Comparison of ENCODE assay signal across 8 cellular contexts in genomic region chr3:38039899-38040261, GRCh38. TPM values are rescaled to one million over a fixed set of nuclear protein-coding genes. Genes with fewer than 3 reads are reported as not detected.
DNase-seq lines count a peak whose midpoint lies in the region; ATAC-seq and TF ChIP-seq lines count a peak whose summit lies in the region.

No MANE protein-coding gene starts in this region.

- peak overlapping the region; percentile 92 to 97 (median 92) for H3K27ac Mint-ChIP-seq in CD4-positive, CD25-positive, alpha-beta regulatory T cell
- peak overlapping the region; percentile 93 for H3K27ac Mint-ChIP-seq in activated CD4-positive, alpha-beta memory T cell treated with anti-CD3 and anti-CD28 coated beads for 36 hours
- peak overlapping the region; percentile 92 to 95 for H3K27ac Mint-ChIP-seq in natural killer cell treated with Interleukin-12 subunit alpha and Interleukin-12 subunit beta and Interleukin-15 and Interleukin-18, amount 100 ng/mL, for 72 hours

- TF ChIP-seq CTCF in fibroblast of mammary gland (conservative IDR thresholded peaks at IDR 0.05; ENCODE audit: control insufficient read depth, insufficient read depth, low read depth, low read length): peak; percentile 22

- no peak overlapping the region for H4K8ac ChIP-seq in neuronal stem cell (ENCODE audit: low read depth, low read length)

- no peaks in the 10 kb centered on the region for H3K9me3 ChIP-seq in CD4-positive, CD25-positive, alpha-beta regulatory T cell (ENCODE audit: control insufficient read depth in 2 of 2, low read length in 2 of 2)
- H3K9me3 ChIP-seq in HUES48 (ENCODE audit: control insufficient read depth, insufficient read depth, low read length) (no peaks in the 10 kb centered on the region), aorta (ENCODE audit: control insufficient read depth, low read length) (no peaks in the 10 kb centered on the region), neuronal stem cell (replicated peaks in 1 of 2; ENCODE audit: control insufficient read depth in 2 of 2, insufficient read depth in 1 of 2, low read depth in 1 of 2, low read length in 2 of 2) (no peaks in the 10 kb centered on the region)

- H2BK12ac ChIP-seq in neuronal stem cell (ENCODE audit: low read length): no peak overlapping the region

- H3K14ac ChIP-seq in neuronal stem cell (ENCODE audit: low read length): no peak overlapping the region

- no peak overlapping the region for H2BK120ac ChIP-seq in neuronal stem cell (ENCODE audit: low read depth, low read length)

- H3K9me3 Mint-ChIP-seq in CD4-positive, CD25-positive, alpha-beta regulatory T cell: peaks cover 0 to 8% (median 0%) of the 10 kb centered on the region in 7 donors
- H3K9me3 Mint-ChIP-seq in activated CD4-positive, alpha-beta memory T cell treated with anti-CD3 and anti-CD28 coated beads for 36 hours: peaks cover 11% of the 10 kb centered on the region
- H3K9me3 Mint-ChIP-seq in natural killer cell treated with Interleukin-12 subunit alpha and Interleukin-12 subunit beta and Interleukin-15 and Interleukin-18, amount 100 ng/mL, for 72 hours: peaks cover 11% of the 10 kb centered on the region

- 21 to 22% methylated on average over 11 of the region's 11 CpGs for WGBS in aorta, 2 donors
- no CpG with 5 or more reads among the region's 11 CpGs for WGBS in neuronal stem cell (ENCODE audit: extremely low coverage in 2 of 2, insufficient read length in 2 of 2, insufficient replicate concordance in 1 of 2), 2 donors

- H3K79me1 ChIP-seq in neuronal stem cell (ENCODE audit: low read depth, low read length): no peaks in the 10 kb centered on the region

- peaks cover 17% of the 10 kb centered on the region for H3K27me3 Mint-ChIP-seq in CD4-positive, CD25-positive, alpha-beta regulatory T cell
- no peaks in the 10 kb centered on the region for H3K27me3 Mint-ChIP-seq in activated CD4-positive, alpha-beta memory T cell treated with anti-CD3 and anti-CD28 coated beads for 36 hours
- H3K27me3 Mint-ChIP-seq in natural killer cell treated with Interleukin-12 subunit alpha and Interleukin-12 subunit beta and Interleukin-15 and Interleukin-18, amount 100 ng/mL, for 72 hours: no peaks in the 10 kb centered on the region

- H4K91ac ChIP-seq in neuronal stem cell (ENCODE audit: low read depth, low read length, poor library complexity): no peak overlapping the region

- H2AK5ac ChIP-seq in neuronal stem cell (ENCODE audit: low read depth, low read length): no peak overlapping the region

- no peak overlapping the region for H2AFZ ChIP-seq in neuronal stem cell (ENCODE audit: low read length)

- no peaks in the 10 kb centered on the region for H3K36me3 ChIP-seq in CD4-positive, CD25-positive, alpha-beta regulatory T cell (ENCODE audit: control insufficient read depth, insufficient read depth, low read length)
- H3K36me3 ChIP-seq in HUES48 (ENCODE audit: control insufficient read depth, insufficient read depth, low read length) (no peaks in the 10 kb centered on the region), aorta (ENCODE audit: control insufficient read depth in 1 of 2, insufficient read depth in 2 of 2, low read length in 1 of 2) (no peaks in the 10 kb centered on the region), neuronal stem cell (replicated peaks in 1 of 2; ENCODE audit: control insufficient read depth in 2 of 2, insufficient read depth in 2 of 2, low read length in 2 of 2) (no peaks in the 10 kb centered on the region)

- POLR2A ChIA-PET in activated CD4-positive, alpha-beta memory T cell treated with anti-CD3 and anti-CD28 coated beads for 36 hours (lab: Charles Lee): interaction anchor here (1.6 kb wide), 1 partner anchor 97 kb away, joined by 12 read pairs; the partner anchor contains the start of genes ACAA1 and MYD88

- peaks cover 30% of the 10 kb centered on the region for H3K4me1 ChIP-seq in CD4-positive, CD25-positive, alpha-beta regulatory T cell (ENCODE audit: control insufficient read depth, insufficient read depth, low read length, poor library complexity, severe bottlenecking)
- peaks cover 9% of the 10 kb centered on the region for H3K4me1 ChIP-seq in HUES48 (ENCODE audit: control insufficient read depth, insufficient read depth, low read length)
- no peaks in the 10 kb centered on the region for H3K4me1 ChIP-seq in aorta (ENCODE audit: control insufficient read depth in 1 of 2, insufficient read depth in 2 of 2, low read length in 2 of 2)
- H3K4me1 ChIP-seq in neuronal stem cell (ENCODE audit: control insufficient read depth in 2 of 2, insufficient read depth in 1 of 2, low read depth in 1 of 2, low read length in 2 of 2): peaks cover 0 to 5% of the 10 kb centered on the region in 2 donors

- peak; percentile 35 to 76 (median 45) for DNase-seq in CD4-positive, CD25-positive, alpha-beta regulatory T cell
- DNase-seq in activated CD4-positive, alpha-beta memory T cell treated with anti-CD3 and anti-CD28 coated beads for 36 hours: peak; percentile 77
- DNase-seq in fibroblast of mammary gland (ENCODE audit: low read depth): peak; percentile 45
- DNase-seq in natural killer cell treated with Interleukin-12 subunit alpha and Interleukin-12 subunit beta and Interleukin-15 and Interleukin-18, amount 100 ng/mL, for 72 hours (ENCODE audit: low spot score): no peak
- peak; percentile 80 to 83 for DNase-seq in aorta
- no peak for DNase-seq in neuronal stem cell (ENCODE audit: low spot score)

- H3K27me3 ChIP-seq in CD4-positive, CD25-positive, alpha-beta regulatory T cell (ENCODE audit: control insufficient read depth, insufficient read depth, low read length): no peaks in the 10 kb centered on the region
- H3K27me3 ChIP-seq in HUES48 (ENCODE audit: control insufficient read depth, insufficient read depth, low read length): peaks cover 23% of the 10 kb centered on the region
- no peaks in the 10 kb centered on the region for H3K27me3 ChIP-seq in aorta (ENCODE audit: control insufficient read depth in 1 of 2, insufficient read depth in 2 of 2, low read length in 1 of 2)
- H3K27me3 ChIP-seq in neuronal stem cell (ENCODE audit: control insufficient read depth in 3 of 3, insufficient read depth in 3 of 3, low read depth in 1 of 3, low read length in 3 of 3): peaks cover 2 to 36% (median 17%) of the 10 kb centered on the region in 3 experiments

- H2BK5ac ChIP-seq in neuronal stem cell (ENCODE audit: low read length): no peak overlapping the region

- peak overlapping the region; percentile 83 for H3K4me3 ChIP-seq in CD4-positive, CD25-positive, alpha-beta regulatory T cell (ENCODE audit: low read depth, low read length)
- peak overlapping the region; percentile 80 for H3K4me3 ChIP-seq in HUES48 (ENCODE audit: low read depth, low read length)
- no peak overlapping the region for H3K4me3 ChIP-seq in fibroblast of mammary gland (ENCODE audit: control insufficient read depth, low read depth, low read length)
- H3K4me3 ChIP-seq in aorta (ENCODE audit: low read length in 2 of 2): no peak overlapping the region
- H3K4me3 ChIP-seq in neuronal stem cell (ENCODE audit: low read length in 2 of 2): no peak overlapping the region

- H3K4me3 Mint-ChIP-seq in CD4-positive, CD25-positive, alpha-beta regulatory T cell: peak overlapping the region; percentile 75 to 89 (median 86)
- H3K4me3 Mint-ChIP-seq in activated CD4-positive, alpha-beta memory T cell treated with anti-CD3 and anti-CD28 coated beads for 36 hours: peak overlapping the region; percentile 48
- peak overlapping the region; percentile 88 for H3K4me3 Mint-ChIP-seq in natural killer cell treated with Interleukin-12 subunit alpha and Interleukin-12 subunit beta and Interleukin-15 and Interleukin-18, amount 100 ng/mL, for 72 hours

- no peak overlapping the region for H3K4ac ChIP-seq in neuronal stem cell (ENCODE audit: low read length)

- peak; percentile 42 to 49 for ATAC-seq in CD4-positive, CD25-positive, alpha-beta regulatory T cell (ENCODE audit: low read depth in 2 of 2)
- ATAC-seq in GM19452 (IDR thresholded peaks at IDR 0.05; ENCODE audit: unreplicated experiment): peak; percentile 56
- peak in 1 of 2 donors; percentile 54 for ATAC-seq in natural killer cell treated with Interleukin-12 subunit alpha and Interleukin-12 subunit beta and Interleukin-15 and Interleukin-18, amount 100 ng/mL, for 72 hours
- peak; percentile 87 for ATAC-seq in aorta (ENCODE audit: low FRiP score)

- no peak overlapping the region for H3K18ac ChIP-seq in neuronal stem cell (ENCODE audit: low read length)

- intact Hi-C loops in activated CD4-positive, alpha-beta memory T cell treated with anti-CD3 and anti-CD28 coated beads for 36 hours (cut with micrococcal nuclease): loop anchor here (1.0 to 5.0 kb wide), 4 partner anchors 9 to 457 kb away; partner anchors contain the start of gene EXOG
- intact Hi-C loops in aorta (cut with DNase I): loop anchor here (5.0 to 10.0 kb wide), 2 partner anchors 82 to 125 kb away; partner anchors contain the start of gene OXSR1 (in 1 of the 2)

- H3K9ac ChIP-seq in HUES48 (ENCODE audit: low read depth, low read length) (no peak overlapping the region), neuronal stem cell (ENCODE audit: low read depth, low read length, poor library complexity) (no peak overlapping the region)

- peaks cover 3% of the 10 kb centered on the region for H3K36me3 Mint-ChIP-seq in CD4-positive, CD25-positive, alpha-beta regulatory T cell
- peaks cover 8% of the 10 kb centered on the region for H3K36me3 Mint-ChIP-seq in activated CD4-positive, alpha-beta memory T cell treated with anti-CD3 and anti-CD28 coated beads for 36 hours
- peaks cover 10% of the 10 kb centered on the region for H3K36me3 Mint-ChIP-seq in natural killer cell treated with Interleukin-12 subunit alpha and Interleukin-12 subunit beta and Interleukin-15 and Interleukin-18, amount 100 ng/mL, for 72 hours

- H2BK15ac ChIP-seq in neuronal stem cell (ENCODE audit: low read length): no peak overlapping the region

- H3K23ac ChIP-seq in neuronal stem cell (ENCODE audit: low read depth, low read length, poor library complexity): no peak overlapping the region

- H3K4me2 ChIP-seq in neuronal stem cell (ENCODE audit: insufficient read depth, low read length, poor library complexity, severe bottlenecking): no peak overlapping the region

- peaks cover 17 to 36% (median 25%) of the 10 kb centered on the region in 4 donors for H3K4me1 Mint-ChIP-seq in CD4-positive, CD25-positive, alpha-beta regulatory T cell
- peaks cover 33% of the 10 kb centered on the region for H3K4me1 Mint-ChIP-seq in activated CD4-positive, alpha-beta memory T cell treated with anti-CD3 and anti-CD28 coated beads for 36 hours (ENCODE audit: low read depth)
- H3K4me1 Mint-ChIP-seq in natural killer cell treated with Interleukin-12 subunit alpha and Interleukin-12 subunit beta and Interleukin-15 and Interleukin-18, amount 100 ng/mL, for 72 hours (ENCODE audit: low read depth in 2 of 2): peaks cover 29 to 34% of the 10 kb centered on the region in 2 donors

- H3K27ac ChIP-seq in CD4-positive, CD25-positive, alpha-beta regulatory T cell (ENCODE audit: insufficient read depth, low read length, poor library complexity, severe bottlenecking): peak overlapping the region; percentile 81
- H3K27ac ChIP-seq in HUES48 (ENCODE audit: low read depth, low read length) (no peak overlapping the region), aorta (ENCODE audit: low read depth in 1 of 2, low read length in 2 of 2) (no peak overlapping the region), neuronal stem cell (replicated peaks; ENCODE audit: low read length) (no peak overlapping the region)

- CTCF ChIA-PET in activated CD4-positive, alpha-beta memory T cell treated with anti-CD3 and anti-CD28 coated beads for 36 hours (lab: Charles Lee): interaction anchor here (0.7 to 1.7 kb wide), 12 partner anchors 11 to 457 kb away, joined by 3 to 9 read pairs (median 4); partner anchors contain the start of genes EXOG, PLCD1 and XYLB

RNA-seq across cellular contexts. Expression of gene DLEC1, which starts 0.9 kb away (rescaled TPM):
- 4.9 TPM for total RNA-seq in CD4-positive, CD25-positive, alpha-beta regulatory T cell
- polyA plus RNA-seq in CD4-positive, CD25-positive, alpha-beta regulatory T cell: under 1 TPM; 0.09 to 0.65 (median 0.50) TPM
- 1 to 10 TPM in 1 of 2 experiments, under 1 TPM in 1; 0.70 to 1.1 TPM for total RNA-seq in activated CD4-positive, alpha-beta memory T cell treated with anti-CD3 and anti-CD28 coated beads for 36 hours
- under 1 TPM; 0.25 to 0.52 TPM for total RNA-seq in natural killer cell treated with Interleukin-12 subunit alpha and Interleukin-12 subunit beta and Interleukin-15 and Interleukin-18, amount 100 ng/mL, for 72 hours
- under 1 TPM; 0.26 to 0.69 TPM for total RNA-seq in aorta
- under 1 TPM; 0.25 to 0.59 TPM for polyA plus RNA-seq in aorta
- 2.5 TPM for polyA plus RNA-seq in neuronal stem cell (2013, experiment 1 of 2)
- 2.5 TPM for polyA plus RNA-seq in neuronal stem cell (2013, experiment 2 of 2)

RNA-seq across cellular contexts. Expression of gene PLCD1, which starts 10.4 kb away (rescaled TPM):
- 47.5 TPM for total RNA-seq in CD4-positive, CD25-positive, alpha-beta regulatory T cell
- polyA plus RNA-seq in CD4-positive, CD25-positive, alpha-beta regulatory T cell: 10 to 100 TPM; 26.2 to 32.5 (median 28.6) TPM
- 10 to 100 TPM; 17.3 to 17.6 TPM for total RNA-seq in activated CD4-positive, alpha-beta memory T cell treated with anti-CD3 and anti-CD28 coated beads for 36 hours
- 1 to 10 TPM; 5.8 to 7.7 TPM for total RNA-seq in natural killer cell treated with Interleukin-12 subunit alpha and Interleukin-12 subunit beta and Interleukin-15 and Interleukin-18, amount 100 ng/mL, for 72 hours
- 10 to 100 TPM; 37.1 to 53.8 TPM for total RNA-seq in aorta
- polyA plus RNA-seq in aorta: 10 to 100 TPM; 30.8 to 59.7 TPM
- polyA plus RNA-seq in neuronal stem cell (2013, experiment 1 of 2): 41.7 TPM
- 41.2 TPM for polyA plus RNA-seq in neuronal stem cell (2013, experiment 2 of 2)

RNA-seq across cellular contexts. Expression of gene VILL, which starts 49.3 kb away (rescaled TPM):
- total RNA-seq in CD4-positive, CD25-positive, alpha-beta regulatory T cell: 24.0 TPM
- 10 to 100 TPM in 3 of 4 donors, 1 to 10 TPM in 1; 9.0 to 15.5 (median 12.4) TPM for polyA plus RNA-seq in CD4-positive, CD25-positive, alpha-beta regulatory T cell
- total RNA-seq in activated CD4-positive, alpha-beta memory T cell treated with anti-CD3 and anti-CD28 coated beads for 36 hours: 10 to 100 TPM in 1 of 2 experiments, 1 to 10 TPM in 1; 9.9 to 11.3 TPM
- total RNA-seq in natural killer cell treated with Interleukin-12 subunit alpha and Interleukin-12 subunit beta and Interleukin-15 and Interleukin-18, amount 100 ng/mL, for 72 hours: 10 to 100 TPM in 1 of 2 donors, 1 to 10 TPM in 1; 8.2 to 16.9 TPM
- total RNA-seq in aorta: 10 to 100 TPM in 1 of 2 donors, 1 to 10 TPM in 1; 3.9 to 10.9 TPM
- polyA plus RNA-seq in aorta: 10 to 100 TPM; 15.4 to 37.1 TPM
- 2.0 TPM for polyA plus RNA-seq in neuronal stem cell (2013, experiment 1 of 2)
- 1.7 TPM for polyA plus RNA-seq in neuronal stem cell (2013, experiment 2 of 2)

Comparison
In these comparisons a context has a peak if more than half of its experiments do, and no peak if none do; other contexts are left out.
1. DNase-seq: peak in CD4-positive, CD25-positive, alpha-beta regulatory T cell (3 of 3), activated CD4-positive, alpha-beta memory T cell treated with anti-CD3 and anti-CD28 coated beads for 36 hours (single experiment), fibroblast of mammary gland (single experiment) and aorta (2 of 2); none in natural killer cell treated with Interleukin-12 subunit alpha and Interleukin-12 subunit beta and Interleukin-15 and Interleukin-18, amount 100 ng/mL, for 72 hours (single experiment) and neuronal stem cell (single experiment).
2. H3K4me3 ChIP-seq: peak in CD4-positive, CD25-positive, alpha-beta regulatory T cell (single experiment) and HUES48 (single experiment); none in fibroblast of mammary gland (single experiment), aorta (0 of 2) and neuronal stem cell (0 of 2).
3. Peak in every context shown above with its lines, with median percentiles within 50 percentile points of each other: H3K27ac Mint-ChIP-seq and H3K4me3 Mint-ChIP-seq.